ENCODE assay signal across 15 cellular contexts in genomic region chr2:150532883-150533282, GRCh38. TPM values are rescaled to one million over a fixed set of nuclear protein-coding genes. Genes with fewer than 3 reads are reported as not detected.
DNase-seq lines count a peak whose midpoint lies in the region; ATAC-seq, FAIRE-seq and TF ChIP-seq lines count a peak whose summit lies in the region.
"Had no signal": no experiment of that assay in that cellular context is flagged by ENCODE, and none has a peak within 500 bp of the region (broad histone marks: within the 10 kb centered on the region; RNA-seq: fewer than 3 reads in every experiment).

No MANE protein-coding gene starts in this region.

- H3F3A ChIP-seq in PC-3 (ENCODE audit: low read length, unreplicated experiment), result no peaks in the 10 kb centered on the region

- POLR2A ChIA-PET in BJ (lab: Charles Lee) (no interaction called here), PC-3 (lab: Charles Lee; ENCODE audit: unreplicated experiment) (no interaction called here)

- H2BK5ac ChIP-seq in mesenchymal stem cell (ENCODE audit: low read depth, low read length, poor library complexity, severe bottlenecking), result no peak overlapping the region

- no peak for ATAC-seq in PC-3
- no peak for ATAC-seq in Right ventricle myocardium superior (ENCODE audit: poor library complexity)
- no peak for ATAC-seq in HG03342 (IDR thresholded peaks at IDR 0.05; ENCODE audit: unreplicated experiment)

- no peaks in the 10 kb centered on the region for H3K9me3 Mint-ChIP-seq in T-helper 2 cell treated with Interferon-gamma antibody and Interleukin-4, amounts not matched to agents 5 μg/mL and 100 μg/mL, for 36 hours

- no peak overlapping the region for H3K27ac Mint-ChIP-seq in T-helper 2 cell treated with Interferon-gamma antibody and Interleukin-4, amounts not matched to agents 5 μg/mL and 100 μg/mL, for 36 hours

- H3K27me3 ChIP-seq in BJ (ENCODE audit: control insufficient read depth, insufficient read depth, low read length) (no peaks in the 10 kb centered on the region), PC-3 (ENCODE audit: low read length) (no peaks in the 10 kb centered on the region), mesenchymal stem cell (ENCODE audit: control insufficient read depth in 1 of 2, insufficient read depth in 1 of 2, low read length in 2 of 2) (no peaks in the 10 kb centered on the region)
- H3K27me3 ChIP-seq: right atrium auricular region had no signal

- H3K9me2 ChIP-seq in PC-3 (replicated peaks; ENCODE audit: low read length), result no peaks in the 10 kb centered on the region

- H2BK15ac ChIP-seq in mesenchymal stem cell (ENCODE audit: low read depth, poor library complexity, severe bottlenecking), result no peak overlapping the region

- no peak overlapping the region for H2AFZ ChIP-seq in PC-3 (ENCODE audit: low read length)
- no peak overlapping the region for H2AFZ ChIP-seq in mesenchymal stem cell (ENCODE audit: low read depth, low read length)

- intact Hi-C loops in PC-3 (cut with micrococcal nuclease) (no loop called here), Right ventricle myocardium superior (cut with DNase I) (no loop called here)

- WGBS in mesenchymal stem cell, result no CpG with 5 or more reads among the region's 1 CpG

- H4K91ac ChIP-seq in mesenchymal stem cell (ENCODE audit: low read length), result no peak overlapping the region

- H4K20me1 ChIP-seq in PC-3 (ENCODE audit: low read length), result no peaks in the 10 kb centered on the region

- no peak overlapping the region for H3K18ac ChIP-seq in mesenchymal stem cell (ENCODE audit: low read depth in 1 of 2, low read length in 2 of 2)

- H3K36me3 ChIP-seq in BJ (ENCODE audit: control insufficient read depth, insufficient read depth, low read length), result no peaks in the 10 kb centered on the region
- H3K36me3 ChIP-seq in PC-3 (ENCODE audit: low read depth, low read length), result no peaks in the 10 kb centered on the region
- H3K36me3 ChIP-seq in mesenchymal stem cell (ENCODE audit: control insufficient read depth in 1 of 2, insufficient read depth in 2 of 2, low read depth in 1 of 2, low read length in 2 of 2), result no peaks in the 10 kb centered on the region
- H3K36me3 ChIP-seq: right atrium auricular region had no signal

- FAIRE-seq in endometrium (lab: Jason Lieb, UNC), result peak; percentile 70

- no TSS peak for BruUV-seq in PC-3 (replicated peaks; lab: Mats Ljungman, UMichigan)

- H2BK12ac ChIP-seq in mesenchymal stem cell (ENCODE audit: low read length in 2 of 2), result peak overlapping the region in 1 of 2 experiments; percentile 2

- H3K4me1 ChIP-seq in PC-3 (ENCODE audit: insufficient read depth, low read length) (peaks cover 49% of the 10 kb centered on the region), mesenchymal stem cell (ENCODE audit: control insufficient read depth, insufficient read depth, low read depth, low read length) (peaks cover 1% of the 10 kb centered on the region)
- H3K4me1 ChIP-seq: right atrium auricular region had no signal

- H3K9me3 ChIP-seq in PC-3 (ENCODE audit: low read length) (no peaks in the 10 kb centered on the region), mesenchymal stem cell (ENCODE audit: control insufficient read depth, low read length) (no peaks in the 10 kb centered on the region)
- H3K9me3 ChIP-seq: right atrium auricular region had no signal

- H3K23ac ChIP-seq in mesenchymal stem cell (ENCODE audit: low read length in 2 of 2), result no peak overlapping the region

- no peak overlapping the region for H3K4me3 Mint-ChIP-seq in T-helper 2 cell treated with Interferon-gamma antibody and Interleukin-4, amounts not matched to agents 5 μg/mL and 100 μg/mL, for 36 hours

- peak overlapping the region in 1 of 2 experiments; percentile 49 for H3K4ac ChIP-seq in mesenchymal stem cell (ENCODE audit: low read depth in 1 of 2, low read length in 2 of 2)

- H3K4me3 ChIP-seq in BJ (ENCODE audit: low read depth, low read length) (no peak overlapping the region), PC-3 (ENCODE audit: low read length) (no peak overlapping the region), mesenchymal stem cell (ENCODE audit: insufficient read depth in 1 of 2, low read depth in 1 of 2, low read length in 2 of 2) (peak overlapping the region in 1 of 2 experiments; percentile 9)
- H3K4me3 ChIP-seq: right atrium auricular region had no signal

- H2AK5ac ChIP-seq in mesenchymal stem cell (ENCODE audit: low read length, severe bottlenecking), result no peak overlapping the region

- H3K4me1 Mint-ChIP-seq in T-helper 2 cell treated with Interferon-gamma antibody and Interleukin-4, amounts not matched to agents 5 μg/mL and 100 μg/mL, for 36 hours (ENCODE audit: low read depth), result peaks cover 1% of the 10 kb centered on the region

- no peaks in the 10 kb centered on the region for H3K36me3 Mint-ChIP-seq in T-helper 2 cell treated with Interferon-gamma antibody and Interleukin-4, amounts not matched to agents 5 μg/mL and 100 μg/mL, for 36 hours (ENCODE audit: low read depth)

- no peak overlapping the region for H4K8ac ChIP-seq in mesenchymal stem cell (ENCODE audit: low read length)

- no peaks in the 10 kb centered on the region for H3K79me1 ChIP-seq in mesenchymal stem cell (replicated peaks; ENCODE audit: low read length, poor library complexity, severe bottlenecking)

- TF ChIP-seq CTCF in BJ (IDR thresholded peaks at IDR 0.05; ENCODE audit: insufficient read depth, low read depth, low read length) (no peak), PC-3 (conservative IDR thresholded peaks at IDR 0.05; ENCODE audit: low read depth, low read length) (no peak)

- H3K9ac ChIP-seq in PC-3 (ENCODE audit: low read length) (no peak overlapping the region), mesenchymal stem cell (ENCODE audit: low read length) (peak overlapping the region; percentile 41)

- no peaks in the 10 kb centered on the region for H3K27me3 Mint-ChIP-seq in T-helper 2 cell treated with Interferon-gamma antibody and Interleukin-4, amounts not matched to agents 5 μg/mL and 100 μg/mL, for 36 hours (ENCODE audit: low read depth)

- H3K27ac ChIP-seq in PC-3 (ENCODE audit: low read length), result no peak overlapping the region
- H3K27ac ChIP-seq in mesenchymal stem cell (ENCODE audit: low read length, poor library complexity, severe bottlenecking), result no peak overlapping the region
- H3K27ac ChIP-seq: right atrium auricular region had no signal

- no peak overlapping the region for H2BK120ac ChIP-seq in mesenchymal stem cell (ENCODE audit: low read depth, low read length)

- CTCF ChIA-PET in BJ (lab: Yijun Ruan, JAX) (interaction anchor here (1.6 kb wide), 1 partner anchor 68 kb away, joined by 3 read pairs; no protein-coding TSS in a partner anchor), PC-3 (lab: Charles Lee) (interaction anchor here (0.5 kb wide), 1 partner anchor 12 kb away, joined by 4 read pairs; no protein-coding TSS in a partner anchor)

- H3K79me2 ChIP-seq in PC-3 (ENCODE audit: low read length), result no peaks in the 10 kb centered on the region

- no peak overlapping the region for H3K4me2 ChIP-seq in PC-3 (ENCODE audit: low read length)
- H3K4me2 ChIP-seq in mesenchymal stem cell (ENCODE audit: low read length, poor library complexity, severe bottlenecking), result no peak overlapping the region

- H3K14ac ChIP-seq in mesenchymal stem cell (ENCODE audit: low read length in 2 of 2), result no peak overlapping the region

- DNase-seq in BJ (ENCODE audit: low read depth) (peak; percentile 70), PC-3 (peak; percentile 49), mesenchymal stem cell (no peak), Right ventricle myocardium superior (no peak), globus pallidus (ENCODE audit: low spot score) (no peak)
- no peak for DNase-seq in T-helper 2 cell treated with Interferon-gamma antibody and Interleukin-4, amounts not matched to agents 5 μg/mL and 100 μg/mL, for 36 hours (ENCODE audit: low spot score)
- DNase-seq: DND-41; KBM-7; NCI-H187 treated with DMSO at 0.1 percent for 48 hours; RPMI8226; stimulated activated naive CD4-positive, alpha-beta T cell had no signal

RNA-seq across cellular contexts. Expression of gene RND3, which starts 45.4 kb away (rescaled TPM):
- 255 and 497 TPM in 2 replicates for polyA plus RNA-seq in BJ (2011; rRNA removed)
- polyA minus RNA-seq in BJ (2011; rRNA and poly(A)+ RNA removed), result 245 and 381 TPM in 2 replicates
- 145 and 201 TPM in 2 replicates for total RNA-seq in PC-3 (2014; rRNA removed)
- 184 TPM for polyA plus RNA-seq in mesenchymal stem cell (2013, experiment 1 of 2)
- polyA plus RNA-seq in mesenchymal stem cell (2013, experiment 2 of 2), result 178 TPM
- total RNA-seq in Right ventricle myocardium superior, result 20.4 TPM
- total RNA-seq: activated CD8-positive, alpha-beta memory T cell treated with anti-CD3 and anti-CD28 coated beads for 36 hours had no signal

Comparison
In these comparisons a context has a peak if more than half of its experiments do, and no peak if none do; other contexts are left out.
1. DNase-seq: peak in BJ (single experiment) and PC-3 (single experiment); none in mesenchymal stem cell (single experiment), Right ventricle myocardium superior (single experiment), T-helper 2 cell treated with Interferon-gamma antibody and Interleukin-4, amounts not matched to agents 5 μg/mL and 100 μg/mL, for 36 hours (single experiment) and globus pallidus (single experiment).